Comparison of ENCODE assay signal across 1 cellular context in the genomic region with DNA sequence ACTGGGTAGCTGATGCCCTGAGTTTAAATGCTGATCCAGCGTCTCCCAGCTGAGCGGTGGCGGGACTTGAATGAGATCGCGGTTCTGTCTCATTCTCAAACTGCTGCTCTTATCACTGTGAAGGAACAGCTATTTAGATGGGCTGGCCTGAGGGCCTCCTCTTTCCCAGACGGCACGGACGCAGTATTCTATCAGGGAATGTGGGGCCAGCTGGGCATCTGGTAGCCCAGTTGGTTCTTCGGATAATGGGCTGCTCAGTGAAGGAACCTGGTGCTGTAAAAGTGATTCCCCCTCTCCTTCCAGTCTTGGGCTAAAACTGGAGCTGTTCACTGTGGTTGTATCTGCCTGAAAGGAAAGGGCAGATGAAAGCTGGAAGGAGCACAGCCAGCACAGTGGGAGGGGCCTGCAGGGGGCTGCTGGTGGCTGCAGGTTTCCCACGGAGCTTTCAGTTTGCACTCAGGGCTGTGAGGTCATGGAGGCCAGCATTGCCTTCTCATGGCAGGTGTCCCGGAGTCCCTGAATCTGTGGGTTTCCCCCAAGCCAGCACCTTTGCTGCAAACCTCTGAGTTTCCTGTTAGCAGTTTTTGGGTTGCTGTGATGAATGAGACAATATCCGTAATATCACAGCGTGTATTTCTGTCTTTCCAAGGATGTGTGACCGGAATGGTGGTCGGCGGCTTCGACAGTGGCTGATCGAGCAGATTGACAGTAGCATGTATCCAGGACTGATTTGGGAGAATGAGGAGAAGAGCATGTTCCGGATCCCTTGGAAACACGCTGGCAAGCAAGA.
TF ChIP-seq lines count a peak whose summit lies in the region.

No MANE protein-coding gene starts in this region.

TF ChIP-seq in GM23338, 12 proteins besides CTCF, POLR2A, EP300 and RAD21 (continued from another document):
- TF ChIP-seq, protein P1, sequence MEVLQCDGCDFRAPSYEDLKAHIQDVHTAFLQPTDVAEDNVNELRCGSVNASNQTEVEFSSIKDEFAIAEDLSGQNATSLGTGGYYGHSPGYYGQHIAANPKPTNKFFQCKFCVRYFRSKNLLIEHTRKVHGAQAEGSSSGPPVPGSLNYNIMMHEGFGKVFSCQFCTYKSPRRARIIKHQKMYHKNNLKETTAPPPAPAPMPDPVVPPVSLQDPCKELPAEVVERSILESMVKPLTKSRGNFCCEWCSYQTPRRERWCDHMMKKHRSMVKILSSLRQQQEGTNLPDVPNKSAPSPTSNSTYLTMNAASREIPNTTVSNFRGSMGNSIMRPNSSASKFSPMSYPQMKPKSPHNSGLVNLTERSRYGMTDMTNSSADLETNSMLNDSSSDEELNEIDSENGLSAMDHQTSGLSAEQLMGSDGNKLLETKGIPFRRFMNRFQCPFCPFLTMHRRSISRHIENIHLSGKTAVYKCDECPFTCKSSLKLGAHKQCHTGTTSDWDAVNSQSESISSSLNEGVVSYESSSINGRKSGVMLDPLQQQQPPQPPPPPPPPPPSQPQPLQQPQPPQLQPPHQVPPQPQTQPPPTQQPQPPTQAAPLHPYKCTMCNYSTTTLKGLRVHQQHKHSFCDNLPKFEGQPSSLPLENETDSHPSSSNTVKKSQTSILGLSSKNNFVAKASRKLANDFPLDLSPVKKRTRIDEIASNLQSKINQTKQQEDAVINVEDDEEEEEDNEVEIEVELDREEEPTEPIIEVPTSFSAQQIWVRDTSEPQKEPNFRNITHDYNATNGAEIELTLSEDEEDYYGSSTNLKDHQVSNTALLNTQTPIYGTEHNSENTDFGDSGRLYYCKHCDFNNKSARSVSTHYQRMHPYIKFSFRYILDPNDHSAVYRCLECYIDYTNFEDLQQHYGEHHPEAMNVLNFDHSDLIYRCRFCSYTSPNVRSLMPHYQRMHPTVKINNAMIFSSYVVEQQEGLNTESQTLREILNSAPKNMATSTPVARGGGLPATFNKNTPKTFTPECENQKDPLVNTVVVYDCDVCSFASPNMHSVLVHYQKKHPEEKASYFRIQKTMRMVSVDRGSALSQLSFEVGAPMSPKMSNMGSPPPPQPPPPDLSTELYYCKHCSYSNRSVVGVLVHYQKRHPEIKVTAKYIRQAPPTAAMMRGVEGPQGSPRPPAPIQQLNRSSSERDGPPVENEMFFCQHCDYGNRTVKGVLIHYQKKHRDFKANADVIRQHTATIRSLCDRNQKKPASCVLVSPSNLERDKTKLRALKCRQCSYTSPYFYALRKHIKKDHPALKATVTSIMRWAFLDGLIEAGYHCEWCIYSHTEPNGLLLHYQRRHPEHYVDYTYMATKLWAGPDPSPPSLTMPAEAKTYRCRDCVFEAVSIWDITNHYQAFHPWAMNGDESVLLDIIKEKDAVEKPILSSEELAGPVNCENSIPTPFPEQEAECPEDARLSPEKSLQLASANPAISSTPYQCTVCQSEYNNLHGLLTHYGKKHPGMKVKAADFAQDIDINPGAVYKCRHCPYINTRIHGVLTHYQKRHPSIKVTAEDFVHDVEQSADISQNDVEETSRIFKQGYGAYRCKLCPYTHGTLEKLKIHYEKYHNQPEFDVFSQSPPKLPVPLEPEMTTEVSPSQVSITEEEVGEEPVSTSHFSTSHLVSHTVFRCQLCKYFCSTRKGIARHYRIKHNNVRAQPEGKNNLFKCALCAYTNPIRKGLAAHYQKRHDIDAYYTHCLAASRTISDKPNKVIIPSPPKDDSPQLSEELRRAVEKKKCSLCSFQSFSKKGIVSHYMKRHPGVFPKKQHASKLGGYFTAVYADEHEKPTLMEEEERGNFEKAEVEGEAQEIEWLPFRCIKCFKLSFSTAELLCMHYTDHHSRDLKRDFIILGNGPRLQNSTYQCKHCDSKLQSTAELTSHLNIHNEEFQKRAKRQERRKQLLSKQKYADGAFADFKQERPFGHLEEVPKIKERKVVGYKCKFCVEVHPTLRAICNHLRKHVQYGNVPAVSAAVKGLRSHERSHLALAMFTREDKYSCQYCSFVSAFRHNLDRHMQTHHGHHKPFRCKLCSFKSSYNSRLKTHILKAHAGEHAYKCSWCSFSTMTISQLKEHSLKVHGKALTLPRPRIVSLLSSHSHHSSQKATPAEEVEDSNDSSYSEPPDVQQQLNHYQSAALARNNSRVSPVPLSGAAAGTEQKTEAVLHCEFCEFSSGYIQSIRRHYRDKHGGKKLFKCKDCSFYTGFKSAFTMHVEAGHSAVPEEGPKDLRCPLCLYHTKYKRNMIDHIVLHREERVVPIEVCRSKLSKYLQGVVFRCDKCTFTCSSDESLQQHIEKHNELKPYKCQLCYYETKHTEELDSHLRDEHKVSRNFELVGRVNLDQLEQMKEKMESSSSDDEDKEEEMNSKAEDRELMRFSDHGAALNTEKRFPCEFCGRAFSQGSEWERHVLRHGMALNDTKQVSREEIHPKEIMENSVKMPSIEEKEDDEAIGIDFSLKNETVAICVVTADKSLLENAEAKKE (CRISPR knock-in tag; IDR thresholded peaks at IDR 0.05), result no peak
- TF ChIP-seq EZH2 (IDR thresholded peaks at IDR 0.05; ENCODE audit: low read depth, unreplicated experiment), result no peak
- no peak for TF ChIP-seq CREB1 (CRISPR knock-in tag; IDR thresholded peaks at IDR 0.05; ENCODE audit: low read depth)
- no peak for TF ChIP-seq ZNF331 (CRISPR knock-in tag; IDR thresholded peaks at IDR 0.05; ENCODE audit: low read depth)
- TF ChIP-seq EZH2phosphoT487 (IDR thresholded peaks at IDR 0.05; ENCODE audit: unreplicated experiment), result no peak
- no peak for TF ChIP-seq STAT1 (IDR thresholded peaks at IDR 0.05; ENCODE audit: unreplicated experiment)
